Comparison of ENCODE assay signal across 12 cellular contexts in the genomic region with DNA sequence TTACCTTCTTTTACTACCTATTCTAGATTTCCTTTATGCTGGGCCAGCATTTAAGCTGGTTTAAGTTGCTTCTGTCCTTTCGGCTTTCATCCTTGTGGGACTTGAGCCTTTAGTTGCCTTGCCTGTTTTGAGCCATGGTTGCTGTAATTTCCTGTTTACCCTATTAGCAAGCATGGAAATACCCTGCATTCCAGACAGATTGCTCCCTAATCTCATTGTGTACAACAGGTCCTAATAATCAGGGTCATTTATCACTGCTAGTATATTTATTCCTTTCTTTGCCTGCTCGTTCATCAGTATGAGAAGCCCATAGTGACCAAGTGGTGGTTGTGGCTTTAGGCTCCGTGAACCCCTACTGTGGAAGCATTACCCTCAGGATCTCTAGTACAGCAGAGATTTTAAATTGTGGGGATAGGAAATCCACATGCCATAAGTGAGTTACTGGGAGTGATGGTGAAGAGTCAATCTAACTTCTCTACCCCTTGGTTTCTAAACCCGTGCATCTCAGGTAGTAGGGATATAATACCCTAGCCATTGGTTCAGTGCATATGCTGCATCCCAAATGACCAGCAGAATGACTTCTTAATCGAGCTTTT. TPM values are rescaled to one million over a fixed set of nuclear protein-coding genes. Genes with fewer than 3 reads are reported as not detected.
DNase-seq lines count a peak whose midpoint lies in the region; ATAC-seq, FAIRE-seq and TF ChIP-seq lines count a peak whose summit lies in the region.
"Had no signal": no experiment of that assay in that cellular context is flagged by ENCODE, and none has a peak within 500 bp of the region (broad histone marks: within the 10 kb centered on the region; RNA-seq: fewer than 3 reads in every experiment).

No MANE protein-coding gene starts in this region.

- ATAC-seq in naive thymus-derived CD4-positive, alpha-beta T cell = no peak
- no peak for ATAC-seq in HG03342 (IDR thresholded peaks at IDR 0.05; ENCODE audit: unreplicated experiment)
- no peak for ATAC-seq in HG03175 (IDR thresholded peaks at IDR 0.05; ENCODE audit: unreplicated experiment)

- FAIRE-seq in GM19239 (lab: Jason Lieb, UNC) = no peak
- FAIRE-seq: urothelium cell line had no signal

- no peaks in the 10 kb centered on the region; the same call in 1 of the 2 replicates for H3K9me3 ChIP-seq in Caco-2
- no peaks in the 10 kb centered on the region for H3K9me3 ChIP-seq in naive thymus-derived CD4-positive, alpha-beta T cell (ENCODE audit: control insufficient read depth in 2 of 3, low read length in 3 of 3)

- no peak for TF ChIP-seq CTCF in Caco-2 (IDR thresholded peaks at IDR 0.05; ENCODE audit: insufficient read depth in 1 of 2, low read depth in 1 of 2, low read length in 1 of 2, severe bottlenecking in 1 of 2, unreplicated experiment in 1 of 2)
- no peak for TF ChIP-seq CTCF in endothelial cell (IDR thresholded peaks at IDR 0.05; ENCODE audit: unreplicated experiment)

- CTCF ChIA-PET in Caco-2 (lab: Charles Lee) = no interaction called here
- CTCF ChIA-PET in naive thymus-derived CD4-positive, alpha-beta T cell (lab: Charles Lee) = no interaction called here

- no peak for DNase-seq in Caco-2
- peak; percentile 25 for DNase-seq in LHCN-M2 (ENCODE audit: low read depth)
- DNase-seq in endothelial cell (ENCODE audit: low spot score) = no peak
- no peak for DNase-seq in naive thymus-derived CD4-positive, alpha-beta T cell
- DNase-seq in GM19239 (ENCODE audit: insufficient read length, low spot score) = no peak
- DNase-seq in Kasumi-1 (lab: John Stamatoyannopoulos, UW) = no peak
- DNase-seq: activated gamma-delta T cell treated with Interleukin-2 at 50 U/mL for 16 hours; KBM-7; NK-92 treated with Interleukin-12 subunit alpha and Interleukin-12 subunit beta, amount 100 ng/mL, for 24 hours had no signal

- POLR2A ChIA-PET in Caco-2 (lab: Charles Lee) = no interaction called here
- POLR2A ChIA-PET in naive thymus-derived CD4-positive, alpha-beta T cell (lab: Charles Lee) = no interaction called here

- H3K4me3 ChIP-seq in Caco-2 (ENCODE audit: low read depth, low read length) = no peak overlapping the region
- H3K4me3 ChIP-seq in naive thymus-derived CD4-positive, alpha-beta T cell (ENCODE audit: low read length) = no peak overlapping the region

- H3K27me3 Mint-ChIP-seq in Caco-2 (ENCODE audit: insufficient read depth, unreplicated experiment) (no peaks in the 10 kb centered on the region), endothelial cell (ENCODE audit: unreplicated experiment) (peaks cover 3% of the 10 kb centered on the region)
- no peaks in the 10 kb centered on the region for H3K27me3 Mint-ChIP-seq in naive thymus-derived CD4-positive, alpha-beta T cell

- no peaks in the 10 kb centered on the region for H3K36me3 ChIP-seq in Caco-2 (ENCODE audit: control insufficient read depth, insufficient read depth, low read length)
- no peaks in the 10 kb centered on the region for H3K36me3 ChIP-seq in naive thymus-derived CD4-positive, alpha-beta T cell (ENCODE audit: control insufficient read depth in 2 of 3, insufficient read depth in 3 of 3, low read length in 3 of 3)

- peaks cover 24% of the 10 kb centered on the region for H3K4me1 Mint-ChIP-seq in Caco-2 (ENCODE audit: low read depth, unreplicated experiment)
- H3K4me1 Mint-ChIP-seq in endothelial cell (ENCODE audit: unreplicated experiment) = peaks cover 29% of the 10 kb centered on the region
- peaks cover 38 to 77% (median 68%) of the 10 kb centered on the region in 7 donors for H3K4me1 Mint-ChIP-seq in naive thymus-derived CD4-positive, alpha-beta T cell

- BruUV-seq in Caco-2 (replicated peaks; lab: Mats Ljungman, UMichigan) = no TSS peak

- H3K36me3 Mint-ChIP-seq in Caco-2 (ENCODE audit: insufficient read depth, unreplicated experiment) (peaks cover 28% of the 10 kb centered on the region), endothelial cell (ENCODE audit: low read depth, unreplicated experiment) (peaks cover 18% of the 10 kb centered on the region)
- H3K36me3 Mint-ChIP-seq in naive thymus-derived CD4-positive, alpha-beta T cell = peaks cover 4 to 56% (median 29%) of the 10 kb centered on the region in 5 donors

- peaks cover 32% of the 10 kb centered on the region for H3K4me1 ChIP-seq in Caco-2
- H3K4me1 ChIP-seq in naive thymus-derived CD4-positive, alpha-beta T cell (ENCODE audit: control insufficient read depth in 2 of 2, insufficient read depth in 2 of 2, low read length in 2 of 2) = peaks cover 0 to 14% of the 10 kb centered on the region in 2 donors

- H3K27me3 ChIP-seq in Caco-2 (replicated peaks; ENCODE audit: control insufficient read depth, insufficient read depth, low read length) = no peaks in the 10 kb centered on the region
- no peaks in the 10 kb centered on the region for H3K27me3 ChIP-seq in naive thymus-derived CD4-positive, alpha-beta T cell (ENCODE audit: control insufficient read depth in 2 of 2, insufficient read depth in 2 of 2, low read length in 2 of 2)

- peak overlapping the region; percentile 20 for H3K27ac Mint-ChIP-seq in Caco-2 (ENCODE audit: unreplicated experiment)
- H3K27ac Mint-ChIP-seq in endothelial cell (ENCODE audit: unreplicated experiment) = peak overlapping the region; percentile 90
- H3K27ac Mint-ChIP-seq in naive thymus-derived CD4-positive, alpha-beta T cell = peak overlapping the region in 3 of 9 donors; percentile 26 to 52 (median 34)

- intact Hi-C loops in Caco-2 (cut with micrococcal nuclease; ENCODE audit: unreplicated experiment) = no loop called here
- intact Hi-C loops in naive thymus-derived CD4-positive, alpha-beta T cell (cut with micrococcal nuclease) = loop anchor here in 1 of 2 donors (2.0 kb wide), 1 partner anchor 15 kb away; no protein-coding TSS in a partner anchor

- H3K9me3 Mint-ChIP-seq in Caco-2 (ENCODE audit: unreplicated experiment) (peaks cover 20% of the 10 kb centered on the region), endothelial cell (ENCODE audit: unreplicated experiment) (no peaks in the 10 kb centered on the region)
- H3K9me3 Mint-ChIP-seq in naive thymus-derived CD4-positive, alpha-beta T cell = peaks cover 0 to 24% (median 4%) of the 10 kb centered on the region in 11 donors

- peak overlapping the region; percentile 25 for H3K4me3 Mint-ChIP-seq in Caco-2 (ENCODE audit: unreplicated experiment)
- H3K4me3 Mint-ChIP-seq in endothelial cell (ENCODE audit: unreplicated experiment) = peak overlapping the region; percentile 57
- peak overlapping the region in 8 of 10 donors; percentile 1 to 49 (median 22) for H3K4me3 Mint-ChIP-seq in naive thymus-derived CD4-positive, alpha-beta T cell

- H3K27ac ChIP-seq in naive thymus-derived CD4-positive, alpha-beta T cell (ENCODE audit: low read depth, low read length) = no peak overlapping the region

RNA-seq across cellular contexts. Expression of gene NCK1, which starts 31.9 kb away (rescaled TPM):
- total RNA-seq in Caco-2 (2022) (37.3 and 41.2 TPM in 2 replicates), LHCN-M2 (2014; rRNA removed) (28.6 and 33.0 TPM in 2 replicates), endothelial cell (ENCODE audit: unreplicated experiment) (53.9 TPM)
- 10.3 TPM for polyA plus RNA-seq in LHCN-M2 (2012)
- 10 to 100 TPM; 41.1 to 59.6 (median 47.3) TPM for total RNA-seq in naive thymus-derived CD4-positive, alpha-beta T cell
- 10 to 100 TPM; 39.1 to 51.4 TPM for polyA plus RNA-seq in naive thymus-derived CD4-positive, alpha-beta T cell
